In the genomic region with DNA sequence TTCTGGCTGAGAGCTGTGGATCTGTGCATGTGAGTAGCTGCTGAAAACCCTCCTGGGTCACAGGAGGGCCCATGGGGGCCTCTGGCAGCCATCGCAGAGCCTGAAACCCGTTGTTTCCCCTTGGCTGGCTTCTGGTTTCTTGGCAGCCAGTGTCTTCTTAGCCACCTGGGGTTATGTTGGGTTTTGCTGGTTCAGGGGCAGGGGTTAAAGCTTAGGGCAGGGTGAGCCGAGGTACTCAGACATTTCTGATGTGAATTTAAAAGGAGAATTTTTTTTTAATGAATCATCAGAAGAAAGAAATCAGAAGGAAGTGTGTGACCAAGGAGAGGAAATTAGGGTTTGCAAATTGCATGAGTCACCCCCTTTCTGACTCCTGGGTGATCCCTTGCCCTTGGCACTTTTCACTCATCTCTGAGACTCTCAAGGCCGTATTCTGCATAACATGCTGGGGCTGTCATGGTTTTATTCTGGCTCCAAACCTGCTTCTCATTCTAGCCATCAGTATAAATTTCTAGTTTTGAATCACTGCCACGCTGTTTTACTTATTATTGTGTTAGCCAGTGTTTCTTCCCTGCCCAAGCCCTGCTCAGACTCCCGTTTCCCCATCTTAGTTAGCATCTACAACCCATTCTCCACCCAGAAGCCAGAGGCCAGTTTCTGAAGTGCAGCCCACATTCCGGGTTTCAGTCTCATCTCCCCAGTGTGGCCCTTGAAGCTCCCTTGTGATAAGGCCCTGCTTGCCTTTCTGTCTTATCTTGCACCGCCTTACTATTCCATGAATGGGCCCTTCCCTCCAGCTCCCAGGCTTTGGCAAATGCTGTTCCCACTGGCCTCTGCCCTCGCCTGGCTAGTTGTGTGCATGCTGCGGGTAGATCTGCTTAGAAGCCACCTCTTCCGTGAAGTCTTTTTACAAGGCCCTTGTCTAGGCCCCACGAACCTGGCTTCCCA, we compare ENCODE assay signal across 8 cellular contexts. TPM values are rescaled to one million over a fixed set of nuclear protein-coding genes. Genes with fewer than 3 reads are reported as not detected.
A peak's percentile ranks its signal among the peaks of the same experiment; 100 is the strongest.
DNase-seq lines count a peak whose midpoint lies in the region; ATAC-seq, FAIRE-seq and TF ChIP-seq lines count a peak whose summit lies in the region.

No MANE protein-coding gene starts in this region.

- no peaks in the 10 kb centered on the region for H3K36me3 ChIP-seq in HUES6 (ENCODE audit: control insufficient read depth, insufficient read depth, low read length)
- H3K36me3 ChIP-seq in effector memory CD4-positive, alpha-beta T cell (ENCODE audit: control insufficient read depth, insufficient read depth, low read length), result no peaks in the 10 kb centered on the region
- H3K36me3 ChIP-seq in skeletal muscle satellite cell (ENCODE audit: insufficient read depth, low read length), result no peaks in the 10 kb centered on the region

- H3K9me3 ChIP-seq in HUES6 (ENCODE audit: control insufficient read depth, insufficient read depth, low read depth, low read length) (no peaks in the 10 kb centered on the region), skeletal muscle satellite cell (replicated peaks; ENCODE audit: low read length) (no peaks in the 10 kb centered on the region)
- no peaks in the 10 kb centered on the region for H3K9me3 ChIP-seq in effector memory CD4-positive, alpha-beta T cell (ENCODE audit: control insufficient read depth, low read length)

- H3K27ac ChIP-seq in HUES6 (ENCODE audit: low read depth, low read length), result peak overlapping the region; percentile 55; the same call in 1 of the 2 replicates
- H3K27ac ChIP-seq in effector memory CD4-positive, alpha-beta T cell (ENCODE audit: insufficient read depth, low read length, poor library complexity, severe bottlenecking), result no peak overlapping the region

- FAIRE-seq in G401.6 (lab: Jason Lieb, UNC), result peak; percentile 99

- H3K4me3 ChIP-seq in HUES6 (ENCODE audit: low read depth, low read length) (no peak overlapping the region), WI38 (ENCODE audit: low read depth, low read length) (peak overlapping the region; percentile 9; the same call in 1 of the 2 replicates), skeletal muscle satellite cell (ENCODE audit: low read length) (peak overlapping the region; percentile 40)
- H3K4me3 ChIP-seq in effector memory CD4-positive, alpha-beta T cell (ENCODE audit: insufficient read depth, low read depth, low read length, poor library complexity, severe bottlenecking), result no peak overlapping the region

- H3K4me1 ChIP-seq in HUES6 (ENCODE audit: control insufficient read depth, insufficient read depth, low read length) (peaks cover 33% of the 10 kb centered on the region), skeletal muscle satellite cell (ENCODE audit: control insufficient read depth, insufficient read depth, low read length) (peaks cover 27% of the 10 kb centered on the region)
- peaks cover 67% of the 10 kb centered on the region for H3K4me1 ChIP-seq in effector memory CD4-positive, alpha-beta T cell (ENCODE audit: control insufficient read depth, insufficient read depth, low read length, poor library complexity, severe bottlenecking)

- H3K4me2 ChIP-seq in skeletal muscle satellite cell (ENCODE audit: low read length), result peak overlapping the region; percentile 67

- ATAC-seq in GM21576 (IDR thresholded peaks at IDR 0.05; ENCODE audit: unreplicated experiment), result peak; percentile 68

- H3K27me3 ChIP-seq in HUES6 (ENCODE audit: control insufficient read depth, insufficient read depth, low read length) (no peaks in the 10 kb centered on the region), skeletal muscle satellite cell (ENCODE audit: control insufficient read depth, insufficient read depth, low read length) (peaks cover 21% of the 10 kb centered on the region)
- H3K27me3 ChIP-seq in effector memory CD4-positive, alpha-beta T cell (replicated peaks; ENCODE audit: control insufficient read depth, insufficient read depth, low read length, poor library complexity, severe bottlenecking), result peaks cover 3% of the 10 kb centered on the region

- DNase-seq in effector memory CD4-positive, alpha-beta T cell, result peak; percentile 11 to 45 (median 28)
- DNase-seq in mucosa of gallbladder (ENCODE audit: low spot score), result no peak
- no peak for DNase-seq in NCI-H1092 treated with DMSO at 0.1 percent for 48 hours (lab: John Stamatoyannopoulos, UW)

- H3K9ac ChIP-seq in HUES6 (ENCODE audit: low read length) (peak overlapping the region; percentile 13), skeletal muscle satellite cell (ENCODE audit: low read depth, low read length) (peak overlapping the region; percentile 52)

- no peak for TF ChIP-seq CTCF in WI38 (IDR thresholded peaks at IDR 0.05; ENCODE audit: low read depth, low read length)

RNA-seq across cellular contexts. Expression of gene TOX2, which starts 40.9 kb away (rescaled TPM):
- total RNA-seq in skeletal muscle satellite cell (2012; rRNA removed), result 0.22 and 0.76 TPM in 2 replicates
- 4.5 TPM for total RNA-seq in mucosa of gallbladder

Comparison
In these comparisons a context has a peak if more than half of its experiments do, and no peak if none do; other contexts are left out.
1. H3K4me3 ChIP-seq: peak in WI38 (single experiment) and skeletal muscle satellite cell (single experiment); none in HUES6 (single experiment) and effector memory CD4-positive, alpha-beta T cell (single experiment).
2. DNase-seq: peak in effector memory CD4-positive, alpha-beta T cell (3 of 3); none in mucosa of gallbladder (single experiment) and NCI-H1092 treated with DMSO at 0.1 percent for 48 hours (single experiment).